ENCODE assay signal across 16 cellular contexts in genomic region chr2:101442042-101442666, GRCh38. TPM values are rescaled to one million over a fixed set of nuclear protein-coding genes. Genes with fewer than 3 reads are reported as not detected.
DNase-seq lines count a peak whose midpoint lies in the region; ATAC-seq and TF ChIP-seq lines count a peak whose summit lies in the region.
"Had no signal": no experiment of that assay in that cellular context is flagged by ENCODE, and none has a peak within 500 bp of the region (broad histone marks: within the 10 kb centered on the region; RNA-seq: fewer than 3 reads in every experiment).

No MANE protein-coding gene starts in this region.

- H3K36me3 Mint-ChIP-seq in central memory CD8-positive, alpha-beta T cell (ENCODE audit: insufficient read depth), result no peaks in the 10 kb centered on the region
- H3K36me3 Mint-ChIP-seq in endodermal cell (ENCODE audit: low read depth), result no peaks in the 10 kb centered on the region

- H3K27me3 Mint-ChIP-seq in central memory CD8-positive, alpha-beta T cell, result peaks cover 6% of the 10 kb centered on the region
- peaks cover 1% of the 10 kb centered on the region for H3K27me3 Mint-ChIP-seq in endodermal cell (ENCODE audit: insufficient read depth)
- H3K27me3 Mint-ChIP-seq: T-helper 17 cell had no signal

- DNase-seq in GF-D8 (lab: John Stamatoyannopoulos, UW) (peak; percentile 86), MV-4-11 (lab: John Stamatoyannopoulos, UW) (peak; percentile 56), Peyer's patch (no peak), endodermal cell (no peak)
- no peak for DNase-seq in central memory CD8-positive, alpha-beta T cell (ENCODE audit: low spot score in 2 of 2)
- DNase-seq: central memory CD4-positive, alpha-beta T cell; left ventricle myocardium superior; NCI-H69; T-helper 17 cell had no signal

- H3K9me3 ChIP-seq in neutrophil (no peaks in the 10 kb centered on the region), Peyer's patch (peaks cover 0 to 2% (median 0%) of the 10 kb centered on the region in 4 donors), endodermal cell (ENCODE audit: control insufficient read depth, low read length) (no peaks in the 10 kb centered on the region)
- H3K9me3 ChIP-seq: gastroesophageal sphincter had no signal

- H3K4me1 ChIP-seq in neutrophil (ENCODE audit: control insufficient read depth in 1 of 2, insufficient read depth in 1 of 2, low read depth in 1 of 2, low read length in 1 of 2) (peaks cover 15 to 19% of the 10 kb centered on the region in 2 experiments), Peyer's patch (no peaks in the 10 kb centered on the region), endodermal cell (ENCODE audit: control insufficient read depth, insufficient read depth, low read length) (no peaks in the 10 kb centered on the region)
- H3K4me1 ChIP-seq: gastroesophageal sphincter had no signal

- H3K4me3 Mint-ChIP-seq in central memory CD8-positive, alpha-beta T cell, result no peak overlapping the region
- no peak overlapping the region for H3K4me3 Mint-ChIP-seq in endodermal cell
- H3K4me3 Mint-ChIP-seq: T-helper 17 cell had no signal

- no peak overlapping the region for H3K9ac ChIP-seq in endodermal cell (ENCODE audit: extremely low read depth, low read length, poor library complexity, severe bottlenecking)

- peak; percentile 52 for ATAC-seq in central memory CD8-positive, alpha-beta T cell (replicated peaks; ENCODE audit: extremely low read depth, poor library complexity, severe bottlenecking)
- no peak for ATAC-seq in HG03139 (IDR thresholded peaks at IDR 0.05; ENCODE audit: unreplicated experiment)
- no peak for ATAC-seq in GM21381 (IDR thresholded peaks at IDR 0.05; ENCODE audit: unreplicated experiment)
- ATAC-seq: gastroesophageal sphincter, left ventricle myocardium superior, T-helper 17 cell had no signal

- 92% methylated on average over 1 of the region's 1 CpG; no CpG with 5 or more reads in 1 of the 2 experiments for WGBS in endodermal cell (ENCODE audit: insufficient coverage in 1 of 2, insufficient read length in 1 of 2), 2 experiments

- no peaks in the 10 kb centered on the region for H3K36me3 ChIP-seq in neutrophil
- H3K36me3 ChIP-seq in Peyer's patch, result no peaks in the 10 kb centered on the region
- no peaks in the 10 kb centered on the region for H3K36me3 ChIP-seq in endodermal cell (ENCODE audit: control insufficient read depth, insufficient read depth, low read length)
- H3K36me3 ChIP-seq: gastroesophageal sphincter had no signal

- H3K9me3 Mint-ChIP-seq in central memory CD8-positive, alpha-beta T cell, result peaks cover 4% of the 10 kb centered on the region
- no peaks in the 10 kb centered on the region for H3K9me3 Mint-ChIP-seq in endodermal cell

- H3K27ac Mint-ChIP-seq in central memory CD8-positive, alpha-beta T cell (ENCODE audit: low read depth), result no peak overlapping the region
- no peak overlapping the region for H3K27ac Mint-ChIP-seq in endodermal cell
- H3K27ac Mint-ChIP-seq: T-helper 17 cell had no signal

- TF ChIP-seq POLR2A in Peyer's patch (IDR thresholded peaks at IDR 0.05), result no peak

- H3K27ac ChIP-seq in neutrophil (peak overlapping the region; percentile 9), Peyer's patch (no peak overlapping the region), endodermal cell (ENCODE audit: low read depth, low read length) (no peak overlapping the region)
- H3K27ac ChIP-seq: gastroesophageal sphincter had no signal

- H3K4me1 Mint-ChIP-seq in central memory CD8-positive, alpha-beta T cell, result peaks cover 13% of the 10 kb centered on the region
- no peaks in the 10 kb centered on the region for H3K4me1 Mint-ChIP-seq in endodermal cell

- H3K27me3 ChIP-seq in neutrophil (no peaks in the 10 kb centered on the region), Peyer's patch (no peaks in the 10 kb centered on the region), endodermal cell (ENCODE audit: control insufficient read depth, insufficient read depth, low read length, poor library complexity, severe bottlenecking) (no peaks in the 10 kb centered on the region)
- H3K27me3 ChIP-seq: gastroesophageal sphincter had no signal

- H3K4me3 ChIP-seq in neutrophil (ENCODE audit: low read depth in 1 of 2, low read length in 1 of 2) (no peak overlapping the region), Peyer's patch (no peak overlapping the region), endodermal cell (ENCODE audit: low read length) (no peak overlapping the region)
- H3K4me3 ChIP-seq: gastroesophageal sphincter had no signal

- no peak for TF ChIP-seq CTCF in neutrophil (IDR thresholded peaks at IDR 0.05)
- no peak for TF ChIP-seq CTCF in Peyer's patch (IDR thresholded peaks at IDR 0.05)
- TF ChIP-seq CTCF in endodermal cell (conservative IDR thresholded peaks at IDR 0.05), result no peak

RNA-seq across cellular contexts. Expression of gene RFX8, which starts 32.8 kb away (rescaled TPM):
- total RNA-seq in Peyer's patch (not detected), endodermal cell (not detected)
- polyA plus RNA-seq in endodermal cell (2013, experiment 1 of 2), result not detected
- 0.21 TPM for polyA plus RNA-seq in endodermal cell (2013, experiment 2 of 2)
- total RNA-seq: G401, left ventricle myocardium superior, ureter had no signal

RNA-seq across cellular contexts. Expression of gene CREG2, which starts 54.9 kb away (rescaled TPM):
- total RNA-seq in Peyer's patch (under 1 TPM in 1 of 4 donors, not detected in 3; 0.40 TPM), endodermal cell (under 1 TPM in 1 of 2 donors, not detected in 1; 0.13 TPM)
- polyA plus RNA-seq in endodermal cell (2013, experiment 1 of 2), result 0.53 TPM
- 0.08 TPM for polyA plus RNA-seq in endodermal cell (2013, experiment 2 of 2)
- total RNA-seq: G401, left ventricle myocardium superior, posterior vena cava had no signal

Comparison
In these comparisons a context has a peak if more than half of its experiments do, and no peak if none do; other contexts are left out.
1. DNase-seq: peak in GF-D8 (single experiment) and MV-4-11 (single experiment); none in central memory CD8-positive, alpha-beta T cell (0 of 2), Peyer's patch (0 of 3) and endodermal cell (single experiment).